12 cellular contexts compared by ENCODE assay signal in genomic region chr3:61725851-61726333, GRCh38.
A peak's percentile ranks its signal among the peaks of the same experiment; 100 is the strongest.
DNase-seq lines count a peak whose midpoint lies in the region; ATAC-seq, FAIRE-seq and TF ChIP-seq lines count a peak whose summit lies in the region.
"Had no signal": no experiment of that assay in that cellular context is flagged by ENCODE, and none has a peak within 500 bp of the region (broad histone marks: within the 10 kb centered on the region; RNA-seq: fewer than 3 reads in every experiment).

No MANE protein-coding gene starts in this region.

- H2AK5ac ChIP-seq in IMR-90 (ENCODE audit: low read depth, low read length) (no peak overlapping the region), H1 (ENCODE audit: low read depth, low read length) (no peak overlapping the region)

- H4K5ac ChIP-seq in IMR-90 (ENCODE audit: low read depth, low read length) (peak overlapping the region; percentile 14; the same call in 1 of the 2 replicates), H1 (ENCODE audit: insufficient read length, low read depth, low read length) (no peak overlapping the region)

- H3K23ac ChIP-seq in IMR-90 (ENCODE audit: low read depth, low read length), result no peak overlapping the region
- no peak overlapping the region for H3K23ac ChIP-seq in H1 (ENCODE audit: insufficient read length)

- FAIRE-seq in H1 (lab: Jason Lieb, UNC), result peak; percentile 13
- FAIRE-seq: GM18507 had no signal

- H3K27ac ChIP-seq in AG04450 (ENCODE audit: low read depth, low read length) (no peak overlapping the region), IMR-90 (ENCODE audit: insufficient read depth, low read length) (no peak overlapping the region), H1 (ENCODE audit: low read depth, low read length) (no peak overlapping the region), liver (ENCODE audit: low read depth in 1 of 2, low read length in 2 of 2) (no peak overlapping the region)
- H3K27ac ChIP-seq: BLaER1 had no signal

- H3K79me2 ChIP-seq in H1 (ENCODE audit: control insufficient read depth in 1 of 2, insufficient read depth in 2 of 2, low read length in 2 of 2), result peaks cover 0 to 97% of the 10 kb centered on the region in 2 experiments; a peak in 3 of 4 replicates

- H4K20me1 ChIP-seq in IMR-90 (ENCODE audit: insufficient read depth, low read length) (peaks cover 17% of the 10 kb centered on the region), H1 (replicated peaks in 1 of 2; ENCODE audit: control insufficient read depth in 1 of 2, insufficient read depth in 2 of 2, low read length in 2 of 2) (peaks cover 2 to 4% of the 10 kb centered on the region in 2 experiments)

- H2BK12ac ChIP-seq in H1 (ENCODE audit: low read depth, low read length), result no peak overlapping the region

- intact Hi-C loops in IMR-90 (cut with micrococcal nuclease) (loop anchor here (5.0 kb wide), 1 partner anchor 164 kb away; the partner anchor contains the start of gene PTPRG), lower leg skin (cut with DNase I; ENCODE audit: low total_unique reads) (no loop called here)

- no peaks in the 10 kb centered on the region for H3K9me3 ChIP-seq in AG04450 (ENCODE audit: control insufficient read depth, insufficient read depth, low read length)
- no peaks in the 10 kb centered on the region for H3K9me3 ChIP-seq in IMR-90 (ENCODE audit: control insufficient read depth, insufficient read depth, low read length)
- H3K9me3 ChIP-seq in H1 (ENCODE audit: insufficient read depth in 2 of 2, low read depth in 1 of 2, low read length in 1 of 2), result no peaks in the 10 kb centered on the region
- no peaks in the 10 kb centered on the region for H3K9me3 ChIP-seq in liver (ENCODE audit: control insufficient read depth in 4 of 4, low read length in 3 of 4)

- H3K23me2 ChIP-seq in H1 (ENCODE audit: low read depth, low read length), result no peaks in the 10 kb centered on the region

- H4K91ac ChIP-seq in IMR-90 (ENCODE audit: insufficient read depth, low read depth, low read length) (no peak overlapping the region), H1 (replicated peaks; ENCODE audit: insufficient read length, low read length) (no peak overlapping the region)

- H2AFZ ChIP-seq in IMR-90 (replicated peaks; ENCODE audit: low read length, poor library complexity) (no peak overlapping the region), H1 (ENCODE audit: low read length) (no peak overlapping the region)

- ATAC-seq in IMR-90 (ENCODE audit: low read depth) (peak; percentile 93), HG03469 (IDR thresholded peaks at IDR 0.05; ENCODE audit: unreplicated experiment) (no peak)

- no peak overlapping the region for H2BK20ac ChIP-seq in IMR-90 (ENCODE audit: low read depth, low read length)
- H2BK20ac ChIP-seq in H1 (ENCODE audit: low read length), result no peak overlapping the region

- H3K36me3 ChIP-seq in IMR-90 (ENCODE audit: control insufficient read depth, insufficient read depth, low read length) (no peaks in the 10 kb centered on the region), H1 (ENCODE audit: control insufficient read depth in 2 of 4, insufficient read depth in 4 of 4, low read length in 3 of 4) (no peaks in the 10 kb centered on the region; a peak in 1 of 8 replicates), liver (ENCODE audit: control insufficient read depth in 4 of 4, insufficient read depth in 3 of 4, low read depth in 1 of 4, low read length in 3 of 4) (no peaks in the 10 kb centered on the region)
- H3K36me3 ChIP-seq: BLaER1 had no signal

- dilution Hi-C loops in IMR-90 (cut with HindIII; ENCODE audit: low sequenced_read_pairs, unreplicated experiment), result no loop called here

- TF ChIP-seq POLR2A in IMR-90 (IDR thresholded peaks at IDR 0.05; ENCODE audit: low read depth, low read length) (no peak), H1 (IDR thresholded peaks at IDR 0.05; ENCODE audit: control extremely low read depth in 1 of 2, low read depth in 2 of 2, low read length in 2 of 2) (no peak), lower leg skin (IDR thresholded peaks at IDR 0.05) (no peak)

- no peak overlapping the region for H3K56ac ChIP-seq in IMR-90 (ENCODE audit: extremely low read depth, insufficient read depth, low read length)
- H3K56ac ChIP-seq in H1 (replicated peaks; ENCODE audit: insufficient read length, low read depth, low read length), result no peak overlapping the region

- no peak for TF ChIP-seq RAD21 in IMR-90 (IDR thresholded peaks at IDR 0.05; ENCODE audit: low read length)
- no peak for TF ChIP-seq RAD21 in H1 (IDR thresholded peaks at IDR 0.05 in 1 of 2, conservative IDR thresholded peaks at IDR 0.05 in 1 of 2; ENCODE audit: low read depth in 2 of 2, low read length in 2 of 2)
- TF ChIP-seq RAD21 in liver (IDR thresholded peaks at IDR 0.05), result no peak

- H2AK9ac ChIP-seq in IMR-90 (replicated peaks; ENCODE audit: low read depth, low read length, poor library complexity), result no peak overlapping the region

- H3K79me1 ChIP-seq in IMR-90 (ENCODE audit: low read depth in 1 of 2, low read length in 2 of 2) (peaks cover 22 to 60% of the 10 kb centered on the region in 2 experiments), H1 (ENCODE audit: low read depth, low read length) (peaks cover 6% of the 10 kb centered on the region; the same call in 1 of the 2 replicates)

- CTCF ChIA-PET in AG04450 (lab: Charles Lee), result no interaction called here
- CTCF ChIA-PET in IMR-90 (lab: Yijun Ruan, JAX), result no interaction called here
- CTCF ChIA-PET in H1 (lab: Charles Lee; ENCODE audit: partially characterized antibody), result interaction anchor here (1.0 kb wide), 1 partner anchor 37 kb away, joined by 3 read pairs; no protein-coding TSS in a partner anchor

- no peaks in the 10 kb centered on the region for H3K27me3 ChIP-seq in AG04450 (ENCODE audit: control insufficient read depth, insufficient read depth, low read length)
- no peaks in the 10 kb centered on the region for H3K27me3 ChIP-seq in IMR-90 (ENCODE audit: control insufficient read depth, insufficient read depth, low read length)
- H3K27me3 ChIP-seq in H1 (replicated peaks in 1 of 4; ENCODE audit: control insufficient read depth in 3 of 4, extremely low read depth in 1 of 4, insufficient read depth in 3 of 4, low read length in 3 of 4), result no peaks in the 10 kb centered on the region
- H3K27me3 ChIP-seq in liver (ENCODE audit: control insufficient read depth in 4 of 4, insufficient read depth in 4 of 4, low read length in 3 of 4), result no peaks in the 10 kb centered on the region
- H3K27me3 ChIP-seq: BLaER1 had no signal

- H3K14ac ChIP-seq in IMR-90 (replicated peaks; ENCODE audit: low read depth, low read length) (no peak overlapping the region), H1 (ENCODE audit: insufficient read length) (no peak overlapping the region)

- H2BK15ac ChIP-seq in IMR-90 (ENCODE audit: low read depth, low read length), result no peak overlapping the region
- no peak overlapping the region for H2BK15ac ChIP-seq in H1 (ENCODE audit: low read length)

- H3K4me1 ChIP-seq in IMR-90 (ENCODE audit: control insufficient read depth, insufficient read depth, low read length) (peaks cover 5% of the 10 kb centered on the region), H1 (replicated peaks in 1 of 4; ENCODE audit: control insufficient read depth in 3 of 4, insufficient read depth in 4 of 4, low read length in 3 of 4) (peaks cover 0 to 30% (median 17%) of the 10 kb centered on the region in 4 experiments; a peak in 4 of 7 replicates), liver (ENCODE audit: control insufficient read depth in 4 of 4, insufficient read depth in 4 of 4, low read length in 3 of 4) (peaks cover 6 to 26% (median 15%) of the 10 kb centered on the region in 4 donors)
- H3K4me1 ChIP-seq: BLaER1 had no signal

- H2BK120ac ChIP-seq in IMR-90 (ENCODE audit: low read depth, low read length), result no peak overlapping the region
- no peak overlapping the region for H2BK120ac ChIP-seq in H1 (replicated peaks; ENCODE audit: low read depth, low read length)

- in situ Hi-C loops in IMR-90 (cut with MboI; ENCODE audit: low sequenced_read_pairs), result no loop called here

- no peak for TF ChIP-seq EP300 in H1 (IDR thresholded peaks at IDR 0.05; ENCODE audit: borderline replicate concordance in 1 of 2, low read depth in 2 of 2, low read length in 2 of 2)

- POLR2A ChIA-PET in AG04450 (lab: Yijun Ruan, JAX), result no interaction called here
- POLR2A ChIA-PET in IMR-90 (lab: Charles Lee; ENCODE audit: unreplicated experiment), result no interaction called here
- POLR2A ChIA-PET in H1 (lab: Charles Lee; ENCODE audit: partially characterized antibody), result interaction anchor here (0.6 to 1.2 kb wide), 2 partner anchors 20 to 37 kb away, joined by 3 read pairs; no protein-coding TSS in a partner anchor

- TF ChIP-seq CTCF in AG04450 (IDR thresholded peaks at IDR 0.05; ENCODE audit: low read depth, low read length), result no peak
- no peak for TF ChIP-seq CTCF in IMR-90 (conservative IDR thresholded peaks at IDR 0.05; ENCODE audit: low read depth, low read length)
- no peak for TF ChIP-seq CTCF in H1 (IDR thresholded peaks at IDR 0.05; ENCODE audit: control extremely low read depth in 1 of 3, insufficient read depth in 1 of 3, low read depth in 1 of 3, low read length in 3 of 3)
- TF ChIP-seq CTCF in liver (IDR thresholded peaks at IDR 0.05; ENCODE audit: low read depth, low read length, missing input control), result no peak
- no peak for TF ChIP-seq CTCF in lower leg skin (IDR thresholded peaks at IDR 0.05)

- H2BK5ac ChIP-seq in IMR-90 (ENCODE audit: low read depth, low read length, poor library complexity, severe bottlenecking), result no peak overlapping the region
- H2BK5ac ChIP-seq in H1 (ENCODE audit: low read depth, low read length), result no peak overlapping the region

- H3K4me2 ChIP-seq in IMR-90 (ENCODE audit: low read depth, low read length), result peak overlapping the region; percentile 30; the same call in 1 of the 2 replicates
- peak overlapping the region in 1 of 2 experiments; percentile 24; a peak in 2 of 4 replicates for H3K4me2 ChIP-seq in H1 (ENCODE audit: insufficient read depth in 1 of 2, low read depth in 2 of 2, low read length in 2 of 2)
- H3K4me2 ChIP-seq: BLaER1 had no signal

- H4K8ac ChIP-seq in IMR-90 (ENCODE audit: low read depth in 2 of 2, low read length in 2 of 2), result no peak overlapping the region
- no peak overlapping the region for H4K8ac ChIP-seq in H1 (ENCODE audit: extremely low read depth, insufficient read depth, low read length)

- peaks cover 3% of the 10 kb centered on the region; the same call in 1 of the 2 replicates for H3K9me1 ChIP-seq in IMR-90 (ENCODE audit: insufficient read depth, low read length)

- H3K4ac ChIP-seq in IMR-90 (ENCODE audit: low read depth, low read length) (no peak overlapping the region), H1 (replicated peaks; ENCODE audit: insufficient read length, low read depth, low read length) (no peak overlapping the region)

- no peak overlapping the region for H3K9ac ChIP-seq in IMR-90 (ENCODE audit: low read depth, low read length)
- H3K9ac ChIP-seq in H1 (replicated peaks in 1 of 4; ENCODE audit: extremely low read depth in 1 of 4, low read depth in 3 of 4, low read length in 3 of 4), result no peak overlapping the region
- no peak overlapping the region for H3K9ac ChIP-seq in liver (ENCODE audit: low read depth in 1 of 2, low read length in 2 of 2)
- H3K9ac ChIP-seq: BLaER1 had no signal

- no CpG with 5 or more reads among the region's 5 CpGs for WGBS in IMR-90 (ENCODE audit: extremely low coverage in 2 of 2, insufficient read length in 1 of 2), 2 experiments
- WGBS in H1 (ENCODE audit: extremely low coverage in 1 of 2, insufficient coverage in 1 of 2, insufficient read length in 1 of 2, insufficient replicate concordance in 2 of 2, low coverage in 1 of 2, low lambda C conversion rate in 2 of 2, missing lambda C conversion rate in 1 of 2), 2 experiments, result 68% methylated on average over 5 of the region's 5 CpGs; no CpG with 5 or more reads in 1 of the 2 experiments
- 63% methylated on average over 5 of the region's 5 CpGs for WGBS in liver
- WGBS in lower leg skin, 2 donors, result 89 to 97% methylated on average over 5 of the region's 5 CpGs

- H3K18ac ChIP-seq in IMR-90 (ENCODE audit: low read depth, low read length), result peak overlapping the region; percentile 26; the same call in 1 of the 2 replicates
- no peak overlapping the region for H3K18ac ChIP-seq in H1 (ENCODE audit: extremely low read depth, low read length)

- no peak overlapping the region for H3K4me3 ChIP-seq in AG04450 (ENCODE audit: low read depth, low read length)
- no peak overlapping the region for H3K4me3 ChIP-seq in IMR-90 (ENCODE audit: insufficient read depth, low read depth, low read length)
- H3K4me3 ChIP-seq in H1 (ENCODE audit: extremely low read depth in 1 of 4, insufficient read depth in 2 of 4, low read depth in 3 of 4, low read length in 4 of 4), result no peak overlapping the region
- no peak overlapping the region for H3K4me3 ChIP-seq in liver (ENCODE audit: low read depth in 1 of 3, low read length in 3 of 3)
- no peak overlapping the region for H3K4me3 ChIP-seq in lower leg skin (ENCODE audit: low read depth, poor library complexity, severe bottlenecking)
- H3K4me3 ChIP-seq: BLaER1 had no signal

- DNase-seq in AG04450 (ENCODE audit: low read depth, low spot score) (peak; percentile 33), IMR-90 (peak; percentile 84), H1 (ENCODE audit: low read depth in 1 of 2, low spot score in 2 of 2) (no peak), NCI-H187 (lab: John Stamatoyannopoulos, UW) (no peak), NCI-H774 (lab: John Stamatoyannopoulos, UW) (no peak), lower leg skin (ENCODE audit: low spot score in 2 of 2) (no peak)
- DNase-seq: activated T-cell treated with anti-CD3 and anti-CD28 coated beads, Interleukin-2, amount 50 U/mL, for 48 hours; NCI-H748 treated with DMSO at 0.1 percent for 48 hours had no signal

- BruUV-seq in IMR-90 (replicated peaks; lab: Mats Ljungman, UMichigan), result no TSS peak

Comparison
In these comparisons a context has a peak if more than half of its experiments do, and no peak if none do; other contexts are left out.
1. DNase-seq: peak in AG04450 (single experiment) and IMR-90 (single experiment); none in H1 (0 of 2), NCI-H187 (0 of 2), NCI-H774 (single experiment) and lower leg skin (0 of 2).